Comparison of ENCODE assay signal across 1 cellular context in genomic region chr2:1599301-1600085, GRCh38.
TF ChIP-seq lines count a peak whose summit lies in the region.

No MANE protein-coding gene starts in this region.

TF ChIP-seq in liver, 16 proteins besides CTCF, POLR2A, EP300 and RAD21 (continued from another document):
- no peak for TF ChIP-seq HNF4A (conservative IDR thresholded peaks at IDR 0.05)
- TF ChIP-seq NR2F2 (IDR thresholded peaks at IDR 0.05) = no peak
- TF ChIP-seq EGR1 (IDR thresholded peaks at IDR 0.05; ENCODE audit: low read depth in 2 of 2) = no peak
- TF ChIP-seq GABPA (IDR thresholded peaks at IDR 0.05 in 1 of 2, conservative IDR thresholded peaks at IDR 0.05 in 1 of 2) = no peak
- TF ChIP-seq, protein P1, sequence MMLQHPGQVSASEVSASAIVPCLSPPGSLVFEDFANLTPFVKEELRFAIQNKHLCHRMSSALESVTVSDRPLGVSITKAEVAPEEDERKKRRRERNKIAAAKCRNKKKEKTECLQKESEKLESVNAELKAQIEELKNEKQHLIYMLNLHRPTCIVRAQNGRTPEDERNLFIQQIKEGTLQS (IDR thresholded peaks at IDR 0.05) = no peak
- no peak for TF ChIP-seq SP1 (IDR thresholded peaks at IDR 0.05)
- TF ChIP-seq, protein P2, sequence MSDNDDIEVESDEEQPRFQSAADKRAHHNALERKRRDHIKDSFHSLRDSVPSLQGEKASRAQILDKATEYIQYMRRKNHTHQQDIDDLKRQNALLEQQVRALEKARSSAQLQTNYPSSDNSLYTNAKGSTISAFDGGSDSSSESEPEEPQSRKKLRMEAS (IDR thresholded peaks at IDR 0.05) = no peak
- no peak for TF ChIP-seq FOXA1 (IDR thresholded peaks at IDR 0.05)
- TF ChIP-seq YY1 (IDR thresholded peaks at IDR 0.05) = no peak
